ENCODE assay signal across 25 cellular contexts in the genomic region with DNA sequence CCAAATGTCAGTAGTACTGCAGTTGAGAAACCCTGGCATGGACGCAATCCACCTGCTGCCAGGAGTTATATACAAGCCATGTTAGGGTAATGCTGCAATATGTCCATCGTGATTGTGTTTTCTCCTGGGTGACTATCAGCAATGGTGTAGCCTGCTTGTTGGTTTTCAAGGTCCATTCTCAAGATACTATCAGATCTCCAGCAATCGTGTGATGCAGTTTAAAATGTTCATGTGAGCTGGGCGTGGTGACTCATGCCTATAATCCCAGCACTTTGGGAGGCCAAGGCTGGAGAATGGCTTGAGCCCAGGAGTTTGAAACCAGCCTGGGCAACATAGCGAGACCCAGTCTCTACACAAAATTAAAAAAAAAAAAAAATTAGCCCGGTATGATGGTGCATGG. TPM values are rescaled to one million over a fixed set of nuclear protein-coding genes. Genes with fewer than 3 reads are reported as not detected.
DNase-seq lines count a peak whose midpoint lies in the region; ATAC-seq, FAIRE-seq and TF ChIP-seq lines count a peak whose summit lies in the region.
"Had no signal": no experiment of that assay in that cellular context is flagged by ENCODE, and none has a peak within 500 bp of the region (broad histone marks: within the 10 kb centered on the region; RNA-seq: fewer than 3 reads in every experiment).

No MANE protein-coding gene starts in this region.

- peak overlapping the region; percentile 25 for H3K27ac ChIP-seq in GM23248
- no peak overlapping the region for H3K27ac ChIP-seq in small intestine (ENCODE audit: low read depth in 1 of 2, low read length in 1 of 2)

- no peaks in the 10 kb centered on the region for H4K20me1 ChIP-seq in GM23248 (ENCODE audit: insufficient read depth)

- H3K4me3 Mint-ChIP-seq in T-helper 17 cell = peak overlapping the region; percentile 43
- H3K4me3 Mint-ChIP-seq: activated CD8-positive, alpha-beta T cell treated with anti-CD3 and anti-CD28 coated beads, Interleukin-2, amount 10 ng/mL, durations not matched to agents 7 days and 5 days; activated naive CD4-positive, alpha-beta T cell treated with anti-CD3 and anti-CD28 coated beads for 36 hours; activated T-cell treated with anti-CD3 and anti-CD28 coated beads, Interleukin-2, amount 50 U/mL, for 24 hours; CD4-positive, CD25-positive, alpha-beta regulatory T cell; H9; neural crest cell had no signal

- 53 to 54% methylated on average over 6 of the region's 6 CpGs for WGBS in GM23248 (ENCODE audit: low coverage in 1 of 2, low lambda C conversion rate in 2 of 2, missing lambda C conversion rate in 2 of 2), 2 experiments
- 55 to 71% (median 62%) methylated on average over 6 of the region's 6 CpGs for WGBS in small intestine, 3 donors

- H3K9me2 ChIP-seq in GM23248 (ENCODE audit: insufficient read depth) = no peaks in the 10 kb centered on the region

- peak overlapping the region; percentile 62 for H3K27ac Mint-ChIP-seq in T-helper 17 cell
- H3K27ac Mint-ChIP-seq: activated CD8-positive, alpha-beta T cell treated with anti-CD3 and anti-CD28 coated beads, Interleukin-2, amount 10 ng/mL, durations not matched to agents 7 days and 5 days; activated naive CD4-positive, alpha-beta T cell treated with anti-CD3 and anti-CD28 coated beads for 36 hours; activated T-cell treated with anti-CD3 and anti-CD28 coated beads, Interleukin-2, amount 50 U/mL, for 24 hours had no signal

- peaks cover 99% of the 10 kb centered on the region for H3K79me2 ChIP-seq in GM23248 (ENCODE audit: insufficient read depth)

- H3K36me3 ChIP-seq in GM23248 (ENCODE audit: low read depth) = peaks cover 4% of the 10 kb centered on the region; the same call in 1 of the 2 replicates
- H3K36me3 ChIP-seq in small intestine (ENCODE audit: control insufficient read depth in 2 of 2, insufficient read depth in 2 of 2, low read length in 2 of 2) = peaks cover 3% of the 10 kb centered on the region in 2 donors

- in situ Hi-C loops in GM23248 (cut with MboI) = no loop called here

- FAIRE-seq in small intestine (lab: Jason Lieb, UNC) = no peak
- FAIRE-seq: GM12878 had no signal

- peaks cover 30% of the 10 kb centered on the region for H3K4me1 ChIP-seq in GM23248 (ENCODE audit: insufficient read depth)
- H3K4me1 ChIP-seq in small intestine (ENCODE audit: control insufficient read depth in 2 of 2, insufficient read depth in 1 of 2, low read depth in 1 of 2, low read length in 1 of 2) = peaks cover 0 to 7% of the 10 kb centered on the region in 2 donors

- no peaks in the 10 kb centered on the region for H3K27me3 Mint-ChIP-seq in T-helper 17 cell
- H3K27me3 Mint-ChIP-seq: activated T-cell treated with anti-CD3 and anti-CD28 coated beads, Interleukin-2, amount 50 U/mL, for 24 hours; CD4-positive, CD25-positive, alpha-beta regulatory T cell had no signal

- ATAC-seq in T-helper 17 cell (no peak), HG02840 (IDR thresholded peaks at IDR 0.05; ENCODE audit: low FRiP score, unreplicated experiment) (no peak)
- ATAC-seq: activated CD8-positive, alpha-beta T cell treated with anti-CD3 and anti-CD28 coated beads, Interleukin-2, amount 10 ng/mL, durations not matched to agents 7 days and 5 days; GM12878; left lobe of liver had no signal

- no peaks in the 10 kb centered on the region for H3K9me3 ChIP-seq in GM23248 (ENCODE audit: low read depth)
- no peaks in the 10 kb centered on the region for H3K9me3 ChIP-seq in T-helper 17 cell (ENCODE audit: control insufficient read depth, low read length, poor library complexity, severe bottlenecking)
- no peaks in the 10 kb centered on the region for H3K9me3 ChIP-seq in small intestine (ENCODE audit: control insufficient read depth, low read depth)

- H3K4me2 ChIP-seq in GM23248 (ENCODE audit: unreplicated experiment) = no peak overlapping the region

- DNase-seq in GM23248 (peak; percentile 57), T-helper 17 cell (no peak), fibroblast of the aortic adventitia (ENCODE audit: low read depth) (peak; percentile 56), small intestine (peak; percentile 23), NCI-H524 (lab: John Stamatoyannopoulos, UW) (no peak), DMS153 treated with DMSO at 0.1 percent for 48 hours (lab: John Stamatoyannopoulos, UW; ENCODE audit: unreplicated experiment) (no peak)
- DNase-seq: activated CD4-positive, CD25-positive, alpha-beta regulatory T cell treated with anti-CD3 and anti-CD28 coated beads, Interleukin-2, amount 50 U/mL, for 72 hours; activated CD8-positive, alpha-beta T cell treated with anti-CD3 and anti-CD28 coated beads, Interleukin-2, amount 10 ng/mL, durations not matched to agents 7 days and 5 days; activated naive CD4-positive, alpha-beta T cell treated with anti-CD3 and anti-CD28 coated beads for 36 hours; activated T-cell treated with anti-CD3 and anti-CD28 coated beads, Interleukin-2, amount 50 U/mL, for 24 hours; aorta; CD4-positive, CD25-positive, alpha-beta regulatory T cell; cerebellar nuclear complex; DMS153; effector CD8-positive, alpha-beta T cell; H9; heart left ventricle; NCI-H1417; NCI-H510A treated with DMSO at 0.1 percent for 48 hours; stimulated activated CD4-positive, alpha-beta T cell treated with anti-CD3 and anti-CD28 coated beads, Interleukin-12 subunit alpha, Interleukin-12 subunit beta, amount 100 ng/mL, for 4 hours; T1000 had no signal

- H3F3A ChIP-seq in GM23248 (ENCODE audit: insufficient read depth) = peaks cover 41% of the 10 kb centered on the region

- no peak overlapping the region for H2AFZ ChIP-seq in GM23248

- H3K27me3 ChIP-seq in GM23248 (replicated peaks; ENCODE audit: insufficient read depth) (no peaks in the 10 kb centered on the region), small intestine (ENCODE audit: control insufficient read depth in 2 of 2, insufficient read depth in 2 of 2, low read length in 2 of 2) (no peaks in the 10 kb centered on the region)
- H3K27me3 ChIP-seq: heart left ventricle had no signal

- no peak overlapping the region for H3K4me3 ChIP-seq in GM23248
- no peak overlapping the region for H3K4me3 ChIP-seq in fibroblast of the aortic adventitia (ENCODE audit: low read depth, low read length)
- H3K4me3 ChIP-seq in small intestine (ENCODE audit: low read depth in 1 of 2, low read length in 2 of 2) = no peak overlapping the region
- H3K4me3 ChIP-seq: GM12878, heart left ventricle had no signal

- no peak for TF ChIP-seq CTCF in fibroblast of the aortic adventitia (IDR thresholded peaks at IDR 0.05; ENCODE audit: insufficient read depth, low read length)

- peaks cover 9% of the 10 kb centered on the region for H3K36me3 Mint-ChIP-seq in T-helper 17 cell (ENCODE audit: low read depth)

- H3K9ac ChIP-seq in GM23248 = no peak overlapping the region

- peaks cover 19% of the 10 kb centered on the region for H3K4me1 Mint-ChIP-seq in T-helper 17 cell

RNA-seq across cellular contexts. Expression of a gene that starts 24.0 kb away (rescaled TPM):
- 25.5 and 28.6 TPM in 2 replicates for total RNA-seq in GM23248 (2014; rRNA removed; shearing (Covaris generic))
- polyA plus RNA-seq in GM23248 (2016; fragmentation: Nextera tagmentation; extraction: Ambion mirVana) (16.2 and 16.5 TPM in 2 replicates), small intestine (10 to 100 TPM in 1 of 3 donors, under 1 TPM in 2; 0.54 to 12.4 (median 0.89) TPM)
- total RNA-seq in T-helper 17 cell (10 to 100 TPM; 66.0 to 67.0 TPM), fibroblast of the aortic adventitia (ENCODE audit: low replicate concordance) (34.6 and 46.2 TPM in 2 replicates)

Comparison
In these comparisons a context has a peak if more than half of its experiments do, and no peak if none do; other contexts are left out.
1. DNase-seq: peak in GM23248 (single experiment), fibroblast of the aortic adventitia (single experiment) and small intestine (single experiment); none in T-helper 17 cell (0 of 3), NCI-H524 (0 of 2) and DMS153 treated with DMSO at 0.1 percent for 48 hours (single experiment).